Comparison of ENCODE assay signal across 23 cellular contexts in the genomic region with DNA sequence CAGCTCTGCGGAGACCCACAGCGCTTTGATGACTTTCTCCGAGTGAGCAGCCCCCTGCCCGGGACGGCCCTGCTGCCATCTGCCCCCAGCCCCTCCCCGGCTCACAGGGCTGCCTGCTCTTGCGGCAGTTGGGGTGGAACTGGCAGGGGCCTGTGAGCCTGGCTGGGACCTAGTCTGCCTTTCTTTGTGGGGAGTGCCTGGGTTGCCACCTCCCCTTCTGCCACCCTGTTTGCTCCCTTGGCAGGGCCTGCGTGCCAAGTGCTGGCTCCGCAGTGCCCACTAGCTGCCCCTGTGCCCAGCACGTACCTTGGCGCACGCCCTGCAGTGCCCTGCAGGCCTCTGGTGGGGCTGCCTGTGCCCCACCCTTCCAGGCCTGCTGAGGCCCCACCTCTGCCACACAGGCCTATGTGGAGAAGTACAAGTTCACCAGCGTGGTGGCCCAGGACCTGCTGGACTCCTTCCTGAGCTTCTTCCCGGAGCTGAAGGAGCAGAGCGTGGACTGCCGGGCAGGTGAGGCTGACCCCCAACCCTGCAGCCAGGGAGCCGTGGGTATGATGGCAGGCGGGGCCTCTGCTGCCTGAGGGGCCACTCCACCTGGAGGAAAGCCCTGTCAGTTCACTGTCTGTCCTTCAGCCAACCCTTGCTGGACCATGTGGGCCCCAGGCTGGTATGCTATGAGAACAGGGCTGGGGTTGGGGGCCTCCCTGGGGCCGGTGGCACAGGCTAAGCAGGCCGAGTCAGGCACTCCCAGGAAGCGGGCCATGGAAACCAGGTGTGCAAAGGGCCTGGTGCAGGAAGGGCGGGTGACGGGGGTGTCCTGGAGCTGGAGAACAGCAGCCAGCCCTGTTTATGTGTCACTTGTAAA. TPM values are rescaled to one million over a fixed set of nuclear protein-coding genes. Genes with fewer than 3 reads are reported as not detected.
DNase-seq lines count a peak whose midpoint lies in the region; ATAC-seq and TF ChIP-seq lines count a peak whose summit lies in the region.
"Had no signal": no experiment of that assay in that cellular context is flagged by ENCODE, and none has a peak within 500 bp of the region (broad histone marks: within the 10 kb centered on the region; RNA-seq: fewer than 3 reads in every experiment).

No MANE protein-coding gene starts in this region.

- H3K4me1 ChIP-seq in esophagus squamous epithelium (peaks cover 30 to 86% (median 31%) of the 10 kb centered on the region in 3 donors), transverse colon (peaks cover 14 to 24% (median 17%) of the 10 kb centered on the region in 4 donors)

- no peaks in the 10 kb centered on the region for H3K27me3 Mint-ChIP-seq in IgD-negative memory B cell
- H3K27me3 Mint-ChIP-seq: activated CD4-positive, alpha-beta T cell treated with anti-CD3 and anti-CD28 coated beads for 36 hours; effector memory CD8-positive, alpha-beta T cell had no signal

- H3K36me3 ChIP-seq in esophagus squamous epithelium (peaks cover 32 to 80% (median 35%) of the 10 kb centered on the region in 3 donors), transverse colon (peaks cover 0 to 23% (median 4%) of the 10 kb centered on the region in 4 donors)

- no peak for TF ChIP-seq POLR2A in esophagus squamous epithelium (IDR thresholded peaks at IDR 0.05)
- no peak for TF ChIP-seq POLR2A in transverse colon (IDR thresholded peaks at IDR 0.05)

- H3K9me3 ChIP-seq in esophagus squamous epithelium (no peaks in the 10 kb centered on the region), transverse colon (no peaks in the 10 kb centered on the region)
- H3K9me3 ChIP-seq: gastroesophageal sphincter, MG63 had no signal

- 61 to 64% methylated on average over 5 of the region's 23 CpGs for WGBS in esophagus squamous epithelium, 2 donors
- 86% methylated on average over 22 of the region's 23 CpGs; no CpG with 5 or more reads in 1 of the 2 donors for WGBS in transverse colon (ENCODE audit: low coverage in 1 of 2), 2 donors

- DNase-seq in esophagus squamous epithelium (lab: John Stamatoyannopoulos, UW) (no peak), posterior vena cava (ENCODE audit: low spot score) (peak; percentile 74), transverse colon (no peak), NCI-H1417 (lab: John Stamatoyannopoulos, UW) (no peak)
- DNase-seq: activated CD4-positive, alpha-beta T cell treated with anti-CD3 and anti-CD28 coated beads for 36 hours; activated naive CD4-positive, alpha-beta T cell treated with Interleukin-2 at 50 U/mL for 16 hours; activated T-cell treated with anti-CD3 and anti-CD28 coated beads, Interleukin-2, amount 50 U/mL, for 48 hours; amniotic stem cell; C1 segment of cervical spinal cord; effector memory CD8-positive, alpha-beta T cell; KBM-7; MG63; NCI-H1417 treated with DMSO at 0.1 percent for 48 hours; NCI-H2171; NCI-H526; trophoblast cell had no signal

- TF ChIP-seq CTCF in esophagus squamous epithelium (IDR thresholded peaks at IDR 0.05), result peak in 3 of 6 experiments; percentile 15 to 43 (median 38)
- no peak for TF ChIP-seq CTCF in transverse colon (IDR thresholded peaks at IDR 0.05)

- no peak for ATAC-seq in HG03135 (IDR thresholded peaks at IDR 0.05; ENCODE audit: unreplicated experiment)
- ATAC-seq: activated CD4-positive, alpha-beta T cell treated with anti-CD3 and anti-CD28 coated beads for 36 hours; effector memory CD8-positive, alpha-beta T cell; gastroesophageal sphincter; GM12878 had no signal

- H3K4me3 Mint-ChIP-seq in IgD-negative memory B cell, result no peak overlapping the region
- H3K4me3 Mint-ChIP-seq: activated CD4-positive, alpha-beta T cell treated with anti-CD3 and anti-CD28 coated beads for 36 hours; effector memory CD8-positive, alpha-beta T cell; T-helper 1 cell treated with Interleukin-12 subunit alpha and Interleukin-12 subunit beta and Interleukin-4 antibody, amounts not matched to agents 30 μg/mL and 1 μg/mL, for 36 hours had no signal

- no peak for TF ChIP-seq EP300 in transverse colon (IDR thresholded peaks at IDR 0.05; ENCODE audit: low read depth)

- H3K27me3 ChIP-seq in esophagus squamous epithelium (no peaks in the 10 kb centered on the region), transverse colon (no peaks in the 10 kb centered on the region)
- H3K27me3 ChIP-seq: gastroesophageal sphincter, MG63 had no signal

- H3K9me3 Mint-ChIP-seq in IgD-negative memory B cell, result no peaks in the 10 kb centered on the region
- H3K9me3 Mint-ChIP-seq: effector memory CD8-positive, alpha-beta T cell; T-helper 1 cell treated with Interleukin-12 subunit alpha and Interleukin-12 subunit beta and Interleukin-4 antibody, amounts not matched to agents 30 μg/mL and 1 μg/mL, for 36 hours had no signal

- in situ Hi-C loops in transverse colon (cut with MboI; ENCODE audit: low pct_ligation_motif_present in 1 of 4, low pct_unique_long_range_greater_than_20kb in 1 of 4, low sequenced_read_pairs in 3 of 4), result no loop called here

- no peaks in the 10 kb centered on the region for H3K36me3 Mint-ChIP-seq in IgD-negative memory B cell

- H3K4me1 Mint-ChIP-seq in IgD-negative memory B cell, result peaks cover 10 to 20% (median 11%) of the 10 kb centered on the region in 3 donors

- peak overlapping the region; percentile 28 to 82 (median 72) for H3K27ac ChIP-seq in esophagus squamous epithelium
- no peak overlapping the region for H3K27ac ChIP-seq in transverse colon
- H3K27ac ChIP-seq: coronary artery, gastroesophageal sphincter, SK-N-MC had no signal

- intact Hi-C loops in esophagus squamous epithelium (cut with DNase I), result no loop called here
- intact Hi-C loops in posterior vena cava (cut with DNase I), result no loop called here
- intact Hi-C loops in transverse colon (cut with DNase I; ENCODE audit: low total_unique reads), result no loop called here

- peak overlapping the region in 2 of 3 donors; percentile 18 to 77 for H3K27ac Mint-ChIP-seq in IgD-negative memory B cell
- H3K27ac Mint-ChIP-seq: activated CD4-positive, alpha-beta T cell treated with anti-CD3 and anti-CD28 coated beads for 36 hours; T-helper 1 cell treated with Interleukin-12 subunit alpha and Interleukin-12 subunit beta and Interleukin-4 antibody, amounts not matched to agents 30 μg/mL and 1 μg/mL, for 36 hours had no signal

- H3K4me3 ChIP-seq in esophagus squamous epithelium, result peak overlapping the region in 2 of 4 donors; percentile 15 to 16
- H3K4me3 ChIP-seq in transverse colon, result no peak overlapping the region
- H3K4me3 ChIP-seq: coronary artery, gastroesophageal sphincter, GM12878, MG63, SK-N-MC had no signal

RNA-seq across cellular contexts. Expression of gene RNPEPL1, which starts 7.0 kb away (rescaled TPM):
- polyA plus RNA-seq in IgD-negative memory B cell, result 22.6 TPM
- total RNA-seq in esophagus squamous epithelium, result 10 to 100 TPM; 41.9 to 96.5 (median 48.1) TPM
- total RNA-seq in posterior vena cava, result 10 to 100 TPM; 47.1 to 49.3 TPM
- total RNA-seq in transverse colon, result 100 to 1,000 TPM; 118 to 208 (median 151) TPM

RNA-seq across cellular contexts. Expression of gene CAPN10, which starts 11.2 kb away (rescaled TPM):
- polyA plus RNA-seq in IgD-negative memory B cell, result 18.2 TPM
- total RNA-seq in esophagus squamous epithelium, result 10 to 100 TPM in 3 of 4 donors, 1 to 10 TPM in 1; 9.9 to 23.3 (median 13.7) TPM
- total RNA-seq in posterior vena cava, result 10 to 100 TPM; 18.6 to 22.6 TPM
- 100 to 1,000 TPM in 1 of 4 donors, 10 to 100 TPM in 3; 41.9 to 118 (median 48.7) TPM for total RNA-seq in transverse colon

RNA-seq across cellular contexts. Expression of gene DUSP28, which starts 15.2 kb away (rescaled TPM):
- 23.4 TPM for polyA plus RNA-seq in IgD-negative memory B cell
- total RNA-seq in esophagus squamous epithelium (10 to 100 TPM in 1 of 4 donors, 1 to 10 TPM in 3; 2.0 to 10.5 (median 5.3) TPM), posterior vena cava (1 to 10 TPM; 2.0 to 2.3 TPM), transverse colon (10 to 100 TPM in 1 of 4 donors, 1 to 10 TPM in 3; 3.4 to 10.8 (median 6.2) TPM)

RNA-seq across cellular contexts. Expression of gene ANKMY1, which starts 17.5 kb away (rescaled TPM):
- polyA plus RNA-seq in IgD-negative memory B cell, result 18.4 TPM
- total RNA-seq in esophagus squamous epithelium, result 10 to 100 TPM in 3 of 4 donors, 1 to 10 TPM in 1; 8.2 to 23.8 (median 17.1) TPM
- total RNA-seq in posterior vena cava, result 10 to 100 TPM in 1 of 2 donors, 1 to 10 TPM in 1; 7.1 to 12.9 TPM
- 10 to 100 TPM; 15.1 to 64.0 (median 27.5) TPM for total RNA-seq in transverse colon

RNA-seq across cellular contexts. Expression of gene GPR35, which starts 49.9 kb away (rescaled TPM):
- not detected for polyA plus RNA-seq in IgD-negative memory B cell
- total RNA-seq in esophagus squamous epithelium (1 to 10 TPM in 3 of 4 donors, under 1 TPM in 1; 0.31 to 3.2 (median 1.3) TPM), posterior vena cava (1 to 10 TPM; 1.2 to 1.8 TPM), transverse colon (100 to 1,000 TPM in 3 of 4 donors, 10 to 100 TPM in 1; 91.1 to 244 (median 136) TPM)

Comparison
In these comparisons a context has a peak if more than half of its experiments do, and no peak if none do; other contexts are left out.
1. H3K27ac ChIP-seq: peak in esophagus squamous epithelium (4 of 4); none in transverse colon (0 of 4).